Comparison of ENCODE assay signal across 24 cellular contexts in genomic region chr14:20754308-20754707, GRCh38. TPM values are rescaled to one million over a fixed set of nuclear protein-coding genes. Genes with fewer than 3 reads are reported as not detected.
"Had no signal": no experiment of that assay in that cellular context is flagged by ENCODE, and none has a peak within 500 bp of the region (broad histone marks: within the 10 kb centered on the region; RNA-seq: fewer than 3 reads in every experiment).

No MANE protein-coding gene starts in this region.

- H3K36me3 ChIP-seq: colonic mucosa, esophagus squamous epithelium, gastroesophageal sphincter, thoracic aorta had no signal

- H3K27me3 ChIP-seq: colonic mucosa, esophagus squamous epithelium, gastroesophageal sphincter, hepatocyte had no signal

- ATAC-seq: gastroesophageal sphincter; stimulated activated effector memory CD8-positive, alpha-beta T cell treated with anti-CD3 and anti-CD28 coated beads, Interleukin-12 subunit alpha, Interleukin-12 subunit beta, amount 100 ng/mL, for 72 hours had no signal

- H3K4me3 ChIP-seq: colonic mucosa, esophagus squamous epithelium, gastroesophageal sphincter, hepatocyte, lung, thoracic aorta had no signal

- H3K9me3 ChIP-seq: colonic mucosa had no signal

- DNase-seq: caudate nucleus; colonic mucosa; dermis blood vessel endothelial cell; esophagus squamous epithelium; foreskin fibroblast; glutamatergic neuron; mesendoderm; naive B cell; nephron progenitor cell; stimulated activated CD4-positive, alpha-beta T cell treated with anti-CD3 and anti-CD28 coated beads, Interleukin-4, amount 100 ng/mL, for 1 hour; stimulated activated CD8-positive, alpha-beta memory T cell treated with anti-CD3 and anti-CD28 coated beads, Interleukin-4, amount 100 ng/mL, for 48 hours; trophoblast cell had no signal

- FAIRE-seq: urothelium cell line had no signal

- H3K27ac ChIP-seq: colonic mucosa, esophagus squamous epithelium, gastroesophageal sphincter, hepatocyte, thoracic aorta had no signal

- H3K4me1 ChIP-seq: colonic mucosa, esophagus squamous epithelium, gastroesophageal sphincter had no signal

RNA-seq across cellular contexts. Expression of gene EDDM3A, which starts 8.6 kb away (rescaled TPM):
- total RNA-seq: cerebellum, colonic mucosa, dermis blood vessel endothelial cell, epithelial cell of proximal tubule, esophagus squamous epithelium, gastroesophageal sphincter, hepatocyte, kidney epithelial cell, lung, omental fat pad, pulmonary artery endothelial cell, subcutaneous adipose tissue, thoracic aorta had no signal
- polyA plus RNA-seq: hepatocyte, lung had no signal

RNA-seq across cellular contexts. Expression of gene EDDM3B, which starts 13.9 kb away (rescaled TPM):
- total RNA-seq: cerebellum, colonic mucosa, dermis blood vessel endothelial cell, epithelial cell of proximal tubule, esophagus squamous epithelium, gastroesophageal sphincter, hepatocyte, kidney epithelial cell, lung, omental fat pad, pulmonary artery endothelial cell, subcutaneous adipose tissue, thoracic aorta had no signal
- polyA plus RNA-seq: hepatocyte had no signal

RNA-seq across cellular contexts. Expression of gene RNASE6, which starts 26.8 kb away (rescaled TPM):
- total RNA-seq: kidney epithelial cell had no signal

RNA-seq across cellular contexts. Expression of gene RNASE1, which starts 48.3 kb away (rescaled TPM):
- total RNA-seq: kidney epithelial cell had no signal
